ENCODE assay signal across 9 cellular contexts in genomic region chr15:76339302-76340197, GRCh38. TPM values are rescaled to one million over a fixed set of nuclear protein-coding genes. Genes with fewer than 3 reads are reported as not detected.
A peak's percentile ranks its signal among the peaks of the same experiment; 100 is the strongest.
DNase-seq lines count a peak whose midpoint lies in the region; ATAC-seq, FAIRE-seq and TF ChIP-seq lines count a peak whose summit lies in the region.
"Had no signal": no experiment of that assay in that cellular context is flagged by ENCODE, and none has a peak within 500 bp of the region (broad histone marks: within the 10 kb centered on the region; RNA-seq: fewer than 3 reads in every experiment).

No MANE protein-coding gene starts in this region.

- H3K27me3 ChIP-seq in HepG2 (ENCODE audit: control insufficient read depth in 1 of 2, insufficient read depth in 2 of 2, low read length in 2 of 2) = no peaks in the 10 kb centered on the region; a peak in 1 of 5 replicates
- H3K27me3 ChIP-seq in tibial nerve = peaks cover 16 to 100% of the 10 kb centered on the region in 2 donors

- in situ Hi-C loops in HepG2 (cut with HindIII; ENCODE audit: extremely low pct_ligation_motif_present, low pct_unique_long_range_greater_than_20kb) = no loop called here

- no peak overlapping the region for H2AFZ ChIP-seq in HepG2 (ENCODE audit: low read length)

- H3K9me3 Mint-ChIP-seq in activated T-cell treated with anti-CD3 and anti-CD28 coated beads, Interleukin-2, amount 50 U/mL, for 72 hours = no peaks in the 10 kb centered on the region

- H3K36me3 ChIP-seq in HepG2 (replicated peaks in 1 of 2; ENCODE audit: control insufficient read depth in 1 of 2, insufficient read depth in 2 of 2, low read length in 2 of 2) (peaks cover 6 to 24% of the 10 kb centered on the region in 2 experiments; a peak in 4 of 5 replicates), tibial nerve (no peaks in the 10 kb centered on the region)

- H3K79me2 ChIP-seq in HepG2 (ENCODE audit: insufficient read depth, low read length) = peaks cover 31% of the 10 kb centered on the region

- BruUV-seq in HepG2 (replicated peaks; lab: Mats Ljungman, UMichigan) = no TSS peak

- H3K27me3 Mint-ChIP-seq in activated T-cell treated with anti-CD3 and anti-CD28 coated beads, Interleukin-2, amount 50 U/mL, for 72 hours (ENCODE audit: low read depth) = peaks cover 86% of the 10 kb centered on the region

- ATAC-seq in activated T-cell treated with anti-CD3 and anti-CD28 coated beads, Interleukin-2, amount 50 U/mL, for 72 hours (replicated peaks in 1 of 2) = no peak
- no peak for ATAC-seq in HepG2
- no peak for ATAC-seq in GM21381 (IDR thresholded peaks at IDR 0.05; ENCODE audit: unreplicated experiment)

- no peak for TF ChIP-seq RAD21 in HepG2 (CRISPR knock-in tag; IDR thresholded peaks at IDR 0.05)

- H3K9me3 ChIP-seq in HepG2 (ENCODE audit: low read length) (no peaks in the 10 kb centered on the region), tibial nerve (no peaks in the 10 kb centered on the region)

- FAIRE-seq in HepG2 (lab: Jason Lieb, UNC) = no peak

- H3K36me3 Mint-ChIP-seq in activated T-cell treated with anti-CD3 and anti-CD28 coated beads, Interleukin-2, amount 50 U/mL, for 72 hours (ENCODE audit: insufficient read depth in 2 of 2) = peaks cover 0 to 14% of the 10 kb centered on the region in 2 donors

- peak; percentile 44 for DNase-seq in activated T-cell treated with anti-CD3 and anti-CD28 coated beads, Interleukin-2, amount 50 U/mL, for 1 hour
- DNase-seq in activated T-cell treated with anti-CD3 and anti-CD28 coated beads for 4 hours (no peak), HepG2 (ENCODE audit: low spot score) (no peak), tibial nerve (ENCODE audit: low spot score in 2 of 2) (no peak), inferior parietal cortex (ENCODE audit: extremely low spot score) (no peak)
- DNase-seq in activated T-cell treated with anti-CD3 and anti-CD28 coated beads, Interleukin-2, amount 50 U/mL, for 72 hours = peak in 1 of 2 donors; percentile 21
- no peak for DNase-seq in stimulated activated CD4-positive, alpha-beta T cell treated with anti-CD3 and anti-CD28 coated beads, Interleukin-4, amount 100 ng/mL, for 1 hour

- peaks cover 71% of the 10 kb centered on the region for H3K4me1 Mint-ChIP-seq in activated T-cell treated with anti-CD3 and anti-CD28 coated beads, Interleukin-2, amount 50 U/mL, for 72 hours (ENCODE audit: low read depth)

- no peak for TF ChIP-seq CTCF in HepG2 (CRISPR knock-in tag; IDR thresholded peaks at IDR 0.05)
- TF ChIP-seq CTCF in tibial nerve (IDR thresholded peaks at IDR 0.05) = no peak

- intact Hi-C loops in HepG2 (cut with micrococcal nuclease; ENCODE audit: unreplicated experiment) = loop anchor here (5.0 to 10.0 kb wide), 3 partner anchors 37 to 528 kb away; no protein-coding TSS in a partner anchor

- H3K4me3 ChIP-seq in HepG2 (replicated peaks in 1 of 3; ENCODE audit: insufficient read depth in 1 of 3, low read depth in 2 of 3, low read length in 3 of 3) (peak overlapping the region in 2 of 3 experiments; percentile 77 to 93; a peak in 4 of 6 replicates), tibial nerve (peak overlapping the region; percentile 11 to 46 (median 36))

- POLR2A ChIA-PET in HepG2 (lab: Yijun Ruan, JAX) = no interaction called here

- CTCF ChIA-PET in HepG2 (lab: Yijun Ruan, JAX; ENCODE audit: low intra/inter-chr PET ratio, low total read pairs) = no interaction called here

- TF ChIP-seq POLR2A in HepG2 (IDR thresholded peaks at IDR 0.05; ENCODE audit: insufficient read depth in 1 of 2, low read depth in 2 of 2, low read length in 2 of 2) (no peak), tibial nerve (IDR thresholded peaks at IDR 0.05) (no peak)

- WGBS in HepG2 (ENCODE audit: low lambda C conversion rate) = 94% methylated on average over 46 of the region's 48 CpGs
- 12 to 20% methylated on average over 40 to 48 of the region's 48 CpGs for WGBS in tibial nerve, 2 donors

- H3K9ac ChIP-seq in HepG2 (ENCODE audit: insufficient read depth, low read depth, low read length) = 0 out of 2 replicates have a peak overlapping the region, but pooled peaks have one; percentile 84

- H3K27ac Mint-ChIP-seq in activated T-cell treated with anti-CD3 and anti-CD28 coated beads, Interleukin-2, amount 50 U/mL, for 72 hours = no peak overlapping the region

- peaks cover 27% of the 10 kb centered on the region for H3K4me1 ChIP-seq in HepG2 (ENCODE audit: insufficient read depth, low read length)
- peaks cover 0 to 81% (median 53%) of the 10 kb centered on the region in 4 donors for H3K4me1 ChIP-seq in tibial nerve

- TF ChIP-seq EP300 in HepG2 (IDR thresholded peaks at IDR 0.05; ENCODE audit: low read depth in 2 of 2, low read length in 2 of 2) (no peak), HepG2 (CRISPR knock-in tag; IDR thresholded peaks at IDR 0.05; ENCODE audit: borderline replicate concordance) (no peak), tibial nerve (IDR thresholded peaks at IDR 0.05) (no peak)

- H3K4me3 Mint-ChIP-seq in activated T-cell treated with anti-CD3 and anti-CD28 coated beads, Interleukin-2, amount 50 U/mL, for 72 hours = peak overlapping the region; percentile 92 to 99

- peak overlapping the region; percentile 95 for H3K4me2 ChIP-seq in HepG2 (ENCODE audit: low read depth, low read length)

- H3K27ac ChIP-seq in HepG2 (ENCODE audit: extremely low read length, insufficient read depth, low read length) (no peak overlapping the region), tibial nerve (no peak overlapping the region)

- peaks cover 8% of the 10 kb centered on the region; the same call in 1 of the 2 replicates for H4K20me1 ChIP-seq in HepG2 (ENCODE audit: insufficient read depth, low read length)

RNA-seq across cellular contexts. Expression of gene ISL2, which starts 3.0 kb away (rescaled TPM):
- under 1 TPM; 0.77 to 0.83 TPM for total RNA-seq in activated T-cell treated with anti-CD3 and anti-CD28 coated beads, Interleukin-2, amount 50 U/mL, for 72 hours
- total RNA-seq in HepG2 (2016; rRNA removed; fragmentation: Illumina TruSeq; extraction: Trizol) = 2.5 and 5.1 TPM in 2 replicates
- 1.5 and 2.1 TPM in 2 replicates for total RNA-seq in HepG2 (2016; cell fraction: cytosol; rRNA removed; fragmentation: Illumina TruSeq; extraction: Trizol; ENCODE audit: low read depth)
- 3.0 and 4.9 TPM in 2 replicates for total RNA-seq in HepG2 (2016; cell fraction: insoluble cytoplasmic fraction; rRNA removed; fragmentation: Illumina TruSeq; extraction: Trizol)
- total RNA-seq in HepG2 (2016; cell fraction: membrane; rRNA removed; fragmentation: Illumina TruSeq; extraction: Trizol) = 2.9 and 3.6 TPM in 2 replicates
- 5.5 and 5.8 TPM in 2 replicates for total RNA-seq in HepG2 (2016; cell fraction: nucleus; rRNA removed; fragmentation: Illumina TruSeq; extraction: Trizol)
- 4.3 and 6.3 TPM in 2 replicates for polyA plus RNA-seq in HepG2 (2011; rRNA removed)
- 3.7 and 5.2 TPM in 2 replicates for polyA plus RNA-seq in HepG2 (2011; cell fraction: cytosol; rRNA removed)
- 40.9 and 48.7 TPM in 2 replicates for polyA plus RNA-seq in HepG2 (2011; cell fraction: nucleus; rRNA removed)
- 3.6 and 6.5 TPM in 2 replicates for polyA plus RNA-seq in HepG2 (2012)
- 1.7 and 2.0 TPM in 2 replicates for polyA plus RNA-seq in HepG2 (2016; cell fraction: cytosol; fragmentation: Illumina TruSeq; extraction: Trizol; ENCODE audit: low read depth)
- polyA plus RNA-seq in HepG2 (2016; cell fraction: insoluble cytoplasmic fraction; fragmentation: Illumina TruSeq; extraction: Trizol; ENCODE audit: low read depth) = 3.6 and 3.7 TPM in 2 replicates
- polyA plus RNA-seq in HepG2 (2016; cell fraction: membrane; fragmentation: Illumina TruSeq; extraction: Trizol; ENCODE audit: low read depth) = 1.8 and 2.1 TPM in 2 replicates
- polyA plus RNA-seq in HepG2 (2016; cell fraction: nucleus; fragmentation: Illumina TruSeq; extraction: Trizol; ENCODE audit: insufficient read depth, low read depth) = 13.2 TPM in 2 replicates
- polyA minus RNA-seq in HepG2 (2011; rRNA and poly(A)+ RNA removed; ENCODE audit: low replicate concordance) = 1.7 and 9.6 TPM in 2 replicates
- 4.3 and 7.4 TPM in 2 replicates for polyA minus RNA-seq in HepG2 (2011; cell fraction: cytosol; rRNA and poly(A)+ RNA removed)
- polyA minus RNA-seq in HepG2 (2011; cell fraction: nucleus; rRNA and poly(A)+ RNA removed) = 8.9 and 12.7 TPM in 2 replicates
- total RNA-seq in tibial nerve = not detected
- total RNA-seq: SK-MEL-5 had no signal

RNA-seq across cellular contexts. Expression of gene ETFA, which starts 28.3 kb away (rescaled TPM):
- 100 to 1,000 TPM; 143 to 158 TPM for total RNA-seq in activated T-cell treated with anti-CD3 and anti-CD28 coated beads, Interleukin-2, amount 50 U/mL, for 72 hours
- total RNA-seq in HepG2 (2016; rRNA removed; fragmentation: Illumina TruSeq; extraction: Trizol) (396 and 456 TPM in 2 replicates), tibial nerve (10 to 100 TPM; 59.2 to 96.9 (median 75.5) TPM)
- 368 and 410 TPM in 2 replicates for total RNA-seq in HepG2 (2016; cell fraction: cytosol; rRNA removed; fragmentation: Illumina TruSeq; extraction: Trizol; ENCODE audit: low read depth)
- total RNA-seq in HepG2 (2016; cell fraction: insoluble cytoplasmic fraction; rRNA removed; fragmentation: Illumina TruSeq; extraction: Trizol) = 386 and 515 TPM in 2 replicates
- total RNA-seq in HepG2 (2016; cell fraction: membrane; rRNA removed; fragmentation: Illumina TruSeq; extraction: Trizol) = 164 and 175 TPM in 2 replicates
- total RNA-seq in HepG2 (2016; cell fraction: nucleus; rRNA removed; fragmentation: Illumina TruSeq; extraction: Trizol) = 159 and 170 TPM in 2 replicates
- 221 and 291 TPM in 2 replicates for polyA plus RNA-seq in HepG2 (2011; rRNA removed)
- 171 and 237 TPM in 2 replicates for polyA plus RNA-seq in HepG2 (2011; cell fraction: cytosol; rRNA removed)
- 66.6 and 86.3 TPM in 2 replicates for polyA plus RNA-seq in HepG2 (2011; cell fraction: nucleus; rRNA removed)
- polyA plus RNA-seq in HepG2 (2012) = 209 and 241 TPM in 2 replicates
- 67.4 and 75.2 TPM in 2 replicates for polyA plus RNA-seq in HepG2 (2016; cell fraction: cytosol; fragmentation: Illumina TruSeq; extraction: Trizol; ENCODE audit: low read depth)
- 426 and 472 TPM in 2 replicates for polyA plus RNA-seq in HepG2 (2016; cell fraction: insoluble cytoplasmic fraction; fragmentation: Illumina TruSeq; extraction: Trizol; ENCODE audit: low read depth)
- polyA plus RNA-seq in HepG2 (2016; cell fraction: membrane; fragmentation: Illumina TruSeq; extraction: Trizol; ENCODE audit: low read depth) = 74.9 and 81.8 TPM in 2 replicates
- polyA plus RNA-seq in HepG2 (2016; cell fraction: nucleus; fragmentation: Illumina TruSeq; extraction: Trizol; ENCODE audit: insufficient read depth, low read depth) = 213 and 215 TPM in 2 replicates
- 123 and 181 TPM in 2 replicates for polyA minus RNA-seq in HepG2 (2011; rRNA and poly(A)+ RNA removed; ENCODE audit: low replicate concordance)
- 116 and 138 TPM in 2 replicates for polyA minus RNA-seq in HepG2 (2011; cell fraction: cytosol; rRNA and poly(A)+ RNA removed)
- 103 and 120 TPM in 2 replicates for polyA minus RNA-seq in HepG2 (2011; cell fraction: nucleus; rRNA and poly(A)+ RNA removed)
